ENCODE assay signal across 1 cellular context in the genomic region with DNA sequence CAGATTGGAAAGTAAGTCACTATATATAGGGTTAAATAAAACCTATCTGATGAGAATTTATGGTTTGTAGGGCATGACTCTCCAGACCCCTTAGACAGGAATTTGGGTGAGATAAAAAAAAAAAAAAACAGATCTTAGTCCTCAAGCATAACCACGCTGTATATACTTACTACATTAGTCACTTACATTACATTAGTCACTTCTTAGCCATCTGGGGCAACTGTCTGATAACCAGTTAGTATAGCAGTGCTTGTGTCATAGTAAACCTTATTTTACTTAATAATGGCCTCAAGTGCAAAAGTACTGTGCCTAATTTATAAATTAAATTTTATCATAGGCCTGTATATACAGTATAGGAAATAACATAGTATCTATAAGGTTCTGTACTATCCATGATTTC.
TF ChIP-seq lines count a peak whose summit lies in the region.

No MANE protein-coding gene starts in this region.

TF ChIP-seq in WTC11, 78 proteins besides CTCF, POLR2A, EP300 and RAD21 (continued from another document):
- TF ChIP-seq, protein P1, sequence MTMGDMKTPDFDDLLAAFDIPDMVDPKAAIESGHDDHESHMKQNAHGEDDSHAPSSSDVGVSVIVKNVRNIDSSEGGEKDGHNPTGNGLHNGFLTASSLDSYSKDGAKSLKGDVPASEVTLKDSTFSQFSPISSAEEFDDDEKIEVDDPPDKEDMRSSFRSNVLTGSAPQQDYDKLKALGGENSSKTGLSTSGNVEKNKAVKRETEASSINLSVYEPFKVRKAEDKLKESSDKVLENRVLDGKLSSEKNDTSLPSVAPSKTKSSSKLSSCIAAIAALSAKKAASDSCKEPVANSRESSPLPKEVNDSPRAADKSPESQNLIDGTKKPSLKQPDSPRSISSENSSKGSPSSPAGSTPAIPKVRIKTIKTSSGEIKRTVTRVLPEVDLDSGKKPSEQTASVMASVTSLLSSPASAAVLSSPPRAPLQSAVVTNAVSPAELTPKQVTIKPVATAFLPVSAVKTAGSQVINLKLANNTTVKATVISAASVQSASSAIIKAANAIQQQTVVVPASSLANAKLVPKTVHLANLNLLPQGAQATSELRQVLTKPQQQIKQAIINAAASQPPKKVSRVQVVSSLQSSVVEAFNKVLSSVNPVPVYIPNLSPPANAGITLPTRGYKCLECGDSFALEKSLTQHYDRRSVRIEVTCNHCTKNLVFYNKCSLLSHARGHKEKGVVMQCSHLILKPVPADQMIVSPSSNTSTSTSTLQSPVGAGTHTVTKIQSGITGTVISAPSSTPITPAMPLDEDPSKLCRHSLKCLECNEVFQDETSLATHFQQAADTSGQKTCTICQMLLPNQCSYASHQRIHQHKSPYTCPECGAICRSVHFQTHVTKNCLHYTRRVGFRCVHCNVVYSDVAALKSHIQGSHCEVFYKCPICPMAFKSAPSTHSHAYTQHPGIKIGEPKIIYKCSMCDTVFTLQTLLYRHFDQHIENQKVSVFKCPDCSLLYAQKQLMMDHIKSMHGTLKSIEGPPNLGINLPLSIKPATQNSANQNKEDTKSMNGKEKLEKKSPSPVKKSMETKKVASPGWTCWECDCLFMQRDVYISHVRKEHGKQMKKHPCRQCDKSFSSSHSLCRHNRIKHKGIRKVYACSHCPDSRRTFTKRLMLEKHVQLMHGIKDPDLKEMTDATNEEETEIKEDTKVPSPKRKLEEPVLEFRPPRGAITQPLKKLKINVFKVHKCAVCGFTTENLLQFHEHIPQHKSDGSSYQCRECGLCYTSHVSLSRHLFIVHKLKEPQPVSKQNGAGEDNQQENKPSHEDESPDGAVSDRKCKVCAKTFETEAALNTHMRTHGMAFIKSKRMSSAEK (CRISPR knock-in tag; IDR thresholded peaks at IDR 0.05; ENCODE audit: borderline replicate concordance) = no peak
- no peak for TF ChIP-seq NR3C1 (CRISPR knock-in tag; conservative IDR thresholded peaks at IDR 0.05; ENCODE audit: low read depth)
- TF ChIP-seq EMX1 (CRISPR knock-in tag; IDR thresholded peaks at IDR 0.05) = no peak
- TF ChIP-seq FOXK1 (CRISPR knock-in tag; IDR thresholded peaks at IDR 0.05) = no peak
- TF ChIP-seq ZNF263 (CRISPR knock-in tag; IDR thresholded peaks at IDR 0.05; ENCODE audit: low read depth) = no peak
- no peak for TF ChIP-seq IRF2 (CRISPR knock-in tag; IDR thresholded peaks at IDR 0.05; ENCODE audit: borderline replicate concordance, low read depth)
